In the genomic region with DNA sequence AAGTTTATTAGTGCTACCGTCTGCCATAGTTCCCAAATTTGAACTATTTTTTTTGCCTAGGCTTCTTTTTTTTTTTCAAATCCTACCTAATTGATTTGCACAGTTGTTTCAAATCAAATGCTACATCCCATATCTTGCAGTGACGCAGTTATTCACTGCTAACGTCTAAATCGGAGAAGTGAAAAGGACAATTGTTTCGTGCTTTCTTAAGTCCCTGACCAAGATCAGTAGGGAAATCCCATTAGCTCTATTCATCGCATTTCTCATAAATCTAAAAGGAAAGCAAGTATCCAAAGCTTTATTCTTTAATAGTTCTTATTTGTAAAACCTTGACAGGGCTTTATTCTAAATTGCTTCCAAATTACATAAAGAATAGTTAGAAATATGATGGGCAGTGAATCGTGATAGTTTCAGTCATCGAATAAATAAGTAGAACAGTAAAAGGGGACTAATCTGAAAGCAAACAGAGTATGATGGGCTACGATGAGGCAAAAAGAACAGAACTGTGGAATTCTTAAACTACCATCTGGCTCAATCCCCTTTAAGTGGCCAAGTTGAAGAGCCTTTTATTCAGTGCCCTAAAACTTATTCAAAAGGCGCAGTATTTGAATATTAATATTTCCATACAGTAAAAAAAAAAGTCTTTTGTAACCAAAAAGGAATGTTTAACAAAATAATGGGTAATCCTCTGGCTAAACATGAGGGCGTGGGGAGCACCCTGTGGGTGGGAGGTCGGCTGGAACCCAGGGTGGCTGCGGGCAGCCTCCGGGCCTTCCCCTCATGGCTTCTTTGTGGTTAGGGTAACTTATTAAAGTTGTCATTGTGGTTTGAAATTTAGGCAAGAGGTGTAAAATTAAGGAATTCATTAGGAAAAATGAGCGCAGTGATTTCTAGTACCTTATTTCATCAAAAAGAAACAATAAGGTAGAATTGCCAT, we compare ENCODE assay signal across 13 cellular contexts. TPM values are rescaled to one million over a fixed set of nuclear protein-coding genes. Genes with fewer than 3 reads are reported as not detected.
DNase-seq lines count a peak whose midpoint lies in the region; ATAC-seq, FAIRE-seq and TF ChIP-seq lines count a peak whose summit lies in the region.
"Had no signal": no experiment of that assay in that cellular context is flagged by ENCODE, and none has a peak within 500 bp of the region (broad histone marks: within the 10 kb centered on the region; RNA-seq: fewer than 3 reads in every experiment).

No MANE protein-coding gene starts in this region.

- peak overlapping the region; percentile 39 for H3K4me3 Mint-ChIP-seq in WTC11

- H3K9ac ChIP-seq in iPS-20b (ENCODE audit: low read depth, low read length) = peak overlapping the region; percentile 59; the same call in 1 of the 2 replicates

- no peaks in the 10 kb centered on the region for H3K9me3 Mint-ChIP-seq in WTC11

- peak overlapping the region; percentile 49 for H3K4me3 ChIP-seq in iPS-20b (ENCODE audit: low read length)
- peak overlapping the region; percentile 43 for H3K4me3 ChIP-seq in thoracic aorta
- no peak overlapping the region for H3K4me3 ChIP-seq in pancreas
- H3K4me3 ChIP-seq in Peyer's patch = no peak overlapping the region
- H3K4me3 ChIP-seq: lower lobe of right lung had no signal

- no peaks in the 10 kb centered on the region for H3K27me3 Mint-ChIP-seq in WTC11 (ENCODE audit: low read depth)

- H3K4me1 ChIP-seq in iPS-20b (ENCODE audit: insufficient read depth, low read length) (peaks cover 31% of the 10 kb centered on the region), thoracic aorta (ENCODE audit: control insufficient read depth in 1 of 2, low read depth in 2 of 2) (peaks cover 13 to 27% of the 10 kb centered on the region in 2 donors), pancreas (peaks cover 7 to 16% (median 10%) of the 10 kb centered on the region in 3 donors), Peyer's patch (peaks cover 0 to 18% (median 2%) of the 10 kb centered on the region in 4 donors)

- 87 to 88% methylated on average over 15 of the region's 15 CpGs for WGBS in pancreas, 2 donors

- intact Hi-C loops in pancreas (cut with DNase I) = loop anchor here in 1 of 3 donors (10.0 kb wide), 2 partner anchors 89 to 209 kb away; no protein-coding TSS in a partner anchor

- H3K9me3 ChIP-seq in iPS-20b (ENCODE audit: insufficient read depth, low read depth, low read length) = no peaks in the 10 kb centered on the region
- H3K9me3 ChIP-seq in thoracic aorta = no peaks in the 10 kb centered on the region
- H3K9me3 ChIP-seq in pancreas = no peaks in the 10 kb centered on the region
- no peaks in the 10 kb centered on the region for H3K9me3 ChIP-seq in Peyer's patch
- H3K9me3 ChIP-seq: lower lobe of right lung had no signal

- H3K27ac ChIP-seq in iPS-20b (ENCODE audit: low read length) (peak overlapping the region; percentile 50), thoracic aorta (peak overlapping the region; percentile 92 to 93), pancreas (no peak overlapping the region), Peyer's patch (no peak overlapping the region)
- H3K27ac ChIP-seq: 22Rv1, lower lobe of right lung had no signal

- H3K4me1 Mint-ChIP-seq in WTC11 = peaks cover 42% of the 10 kb centered on the region

- no peaks in the 10 kb centered on the region for H3K27me3 ChIP-seq in iPS-20b (ENCODE audit: insufficient read depth, low read length)
- no peaks in the 10 kb centered on the region for H3K27me3 ChIP-seq in thoracic aorta (replicated peaks; ENCODE audit: insufficient read depth)
- H3K27me3 ChIP-seq in pancreas = no peaks in the 10 kb centered on the region
- no peaks in the 10 kb centered on the region for H3K27me3 ChIP-seq in Peyer's patch

- TF ChIP-seq POLR2A in Peyer's patch (IDR thresholded peaks at IDR 0.05) = no peak

- H3K36me3 ChIP-seq in iPS-20b (ENCODE audit: insufficient read depth, low read depth, low read length) (no peaks in the 10 kb centered on the region), thoracic aorta (no peaks in the 10 kb centered on the region), pancreas (no peaks in the 10 kb centered on the region), Peyer's patch (no peaks in the 10 kb centered on the region)
- H3K36me3 ChIP-seq: lower lobe of right lung had no signal

- H3K36me3 Mint-ChIP-seq in WTC11 = no peaks in the 10 kb centered on the region

- DNase-seq in NCI-H1694 treated with DMSO at 0.1 percent for 48 hours (lab: John Stamatoyannopoulos, UW) (peak; percentile 4), NCI-H1694 (lab: John Stamatoyannopoulos, UW) (no peak), WTC11 (ENCODE audit: low spot score) (no peak), thoracic aorta (ENCODE audit: low spot score) (no peak), pancreas (no peak), ACHN (no peak), Peyer's patch (no peak)
- DNase-seq: IMR-90, lower lobe of right lung, NCI-H2107 had no signal

- CTCF ChIA-PET in WTC11 (lab: Charles Lee) = no interaction called here

- POLR2A ChIA-PET in WTC11 (lab: Charles Lee) = no interaction called here

- peak overlapping the region; percentile 96 for H3K27ac Mint-ChIP-seq in WTC11

- ATAC-seq in WTC11 (no peak), thoracic aorta (ENCODE audit: insufficient number of reproducible peaks, low FRiP score, low read depth) (no peak), pancreas (no peak)
- ATAC-seq: lower lobe of right lung had no signal

- FAIRE-seq in pancreas (lab: Jason Lieb, UNC) = no peak
- FAIRE-seq: TTC549 had no signal

- in situ Hi-C loops in ACHN (cut with HindIII; ENCODE audit: low pct_ligation_motif_present, low pct_unique_long_range_greater_than_20kb, low sequenced_read_pairs) = no loop called here

- no peak for TF ChIP-seq CTCF in WTC11 (IDR thresholded peaks at IDR 0.05)
- no peak for TF ChIP-seq CTCF in thoracic aorta (IDR thresholded peaks at IDR 0.05)
- no peak for TF ChIP-seq CTCF in pancreas (IDR thresholded peaks at IDR 0.05)
- no peak for TF ChIP-seq CTCF in Peyer's patch (IDR thresholded peaks at IDR 0.05)

TF ChIP-seq in WTC11, 78 proteins besides CTCF, POLR2A, EP300 and RAD21:
- TF ChIP-seq TEAD4 (CRISPR knock-in tag; IDR thresholded peaks at IDR 0.05) (no peak), ELF4 (CRISPR knock-in tag; IDR thresholded peaks at IDR 0.05; ENCODE audit: low read depth) (no peak), ZNF423 (CRISPR knock-in tag; IDR thresholded peaks at IDR 0.05) (peak; percentile 75), ZNF396 (CRISPR knock-in tag; IDR thresholded peaks at IDR 0.05; ENCODE audit: borderline replicate concordance) (no peak), TP53 (CRISPR knock-in tag; IDR thresholded peaks at IDR 0.05) (no peak), CREB1 (CRISPR knock-in tag; IDR thresholded peaks at IDR 0.05) (no peak)

RNA-seq across cellular contexts. Expression of gene ARID1B, which starts 3.0 kb away (rescaled TPM):
- total RNA-seq in WTC11 (2021) (53.8 to 60.3 TPM (median 55.9 TPM) in 3 replicates), thoracic aorta (100 to 1,000 TPM; 120 to 158 TPM), pancreas (10 to 100 TPM; 32.1 to 68.0 (median 43.7) TPM), Peyer's patch (100 to 1,000 TPM; 117 to 174 (median 149) TPM)
- polyA plus RNA-seq in pancreas = 10 to 100 TPM; 16.2 to 16.4 TPM

Comparison
In these comparisons a context has a peak if more than half of its experiments do, and no peak if none do; other contexts are left out.
1. H3K27ac ChIP-seq: peak in iPS-20b (single experiment) and thoracic aorta (2 of 2); none in pancreas (0 of 4) and Peyer's patch (0 of 4).
2. H3K4me3 ChIP-seq: peak in iPS-20b (single experiment) and thoracic aorta (single experiment); none in pancreas (0 of 4) and Peyer's patch (0 of 4).